16 cellular contexts compared by ENCODE assay signal in genomic region chr17:80218391-80218790, GRCh38. TPM values are rescaled to one million over a fixed set of nuclear protein-coding genes. Genes with fewer than 3 reads are reported as not detected.
A peak's percentile ranks its signal among the peaks of the same experiment; 100 is the strongest.
DNase-seq lines count a peak whose midpoint lies in the region; ATAC-seq and TF ChIP-seq lines count a peak whose summit lies in the region.
"Had no signal": no experiment of that assay in that cellular context is flagged by ENCODE, and none has a peak within 500 bp of the region (broad histone marks: within the 10 kb centered on the region; RNA-seq: fewer than 3 reads in every experiment).

No MANE protein-coding gene starts in this region.

- intact Hi-C loops in right cardiac atrium (cut with DNase I) (no loop called here), activated B cell treated with CpG ODN at 0.5 μM for 24 hours (cut with micrococcal nuclease) (loop anchor here (2.0 kb wide), 1 partner anchor 34 kb away; no protein-coding TSS in a partner anchor), sciatic nerve (cut with DNase I) (no loop called here)

- DNase-seq in right cardiac atrium (peak; percentile 8 to 45 (median 30)), right atrium auricular region (ENCODE audit: low spot score) (no peak), activated B cell treated with CpG ODN at 0.5 μM for 24 hours (no peak), mesothelial cell of epicardium (ENCODE audit: low spot score in 2 of 2, unreplicated experiment in 2 of 2) (no peak), iPS-NIHi7 (ENCODE audit: extremely low spot score) (no peak), cerebellar nuclear complex (lab: John Stamatoyannopoulos, UW) (no peak), sciatic nerve (ENCODE audit: low spot score) (no peak), substantia nigra (lab: John Stamatoyannopoulos, UW) (no peak)
- DNase-seq: effector CD4-positive, alpha-beta T cell; GDM1; GOT3; NCI-H1417 treated with DMSO at 0.1 percent for 48 hours had no signal

- POLR2A ChIA-PET in activated B cell treated with CpG ODN at 0.5 μM for 24 hours (lab: Charles Lee), result interaction anchor here (0.6 to 2.0 kb wide), 5 partner anchors 19 to 361 kb away, joined by 3 to 17 read pairs (median 6); no protein-coding TSS in a partner anchor

- H3K4me1 Mint-ChIP-seq in activated B cell treated with CpG ODN at 0.5 μM for 24 hours (peaks cover 21% of the 10 kb centered on the region), mesothelial cell of epicardium (peaks cover 16% of the 10 kb centered on the region)

- no peaks in the 10 kb centered on the region for H3K27me3 Mint-ChIP-seq in activated B cell treated with CpG ODN at 0.5 μM for 24 hours
- no peaks in the 10 kb centered on the region for H3K27me3 Mint-ChIP-seq in mesothelial cell of epicardium (ENCODE audit: low read depth)

- H3K36me3 Mint-ChIP-seq in activated B cell treated with CpG ODN at 0.5 μM for 24 hours (ENCODE audit: low read depth), result peaks cover 32% of the 10 kb centered on the region
- peaks cover 8% of the 10 kb centered on the region for H3K36me3 Mint-ChIP-seq in mesothelial cell of epicardium

- H3K9me3 Mint-ChIP-seq in activated B cell treated with CpG ODN at 0.5 μM for 24 hours (no peaks in the 10 kb centered on the region), mesothelial cell of epicardium (no peaks in the 10 kb centered on the region)

- CTCF ChIA-PET in activated B cell treated with CpG ODN at 0.5 μM for 24 hours (lab: Charles Lee), result interaction anchor here (2.8 kb wide), 1 partner anchor 22 kb away, joined by 10 read pairs; no protein-coding TSS in a partner anchor

- H3K9me3 ChIP-seq in right cardiac atrium (ENCODE audit: control insufficient read depth, low read length) (no peaks in the 10 kb centered on the region), right atrium auricular region (no peaks in the 10 kb centered on the region)
- H3K9me3 ChIP-seq: mucosa of descending colon had no signal

- WGBS in right cardiac atrium, result 94% methylated on average over 7 of the region's 7 CpGs

- H3K4me3 ChIP-seq in right cardiac atrium (ENCODE audit: low read length) (no peak overlapping the region), right atrium auricular region (no peak overlapping the region)
- H3K4me3 ChIP-seq: K562, mucosa of descending colon had no signal

- H3K27ac ChIP-seq in right cardiac atrium (ENCODE audit: low read length) (no peak overlapping the region), right atrium auricular region (no peak overlapping the region), substantia nigra (ENCODE audit: low read depth, low read length, poor library complexity, severe bottlenecking) (no peak overlapping the region)

- H3K4me3 Mint-ChIP-seq in activated B cell treated with CpG ODN at 0.5 μM for 24 hours, result peak overlapping the region; percentile 90
- peak overlapping the region; percentile 89 for H3K4me3 Mint-ChIP-seq in mesothelial cell of epicardium

- no peaks in the 10 kb centered on the region for H3K27me3 ChIP-seq in right cardiac atrium (ENCODE audit: control insufficient read depth, insufficient read depth)
- no peaks in the 10 kb centered on the region for H3K27me3 ChIP-seq in right atrium auricular region

- TF ChIP-seq CTCF in right atrium auricular region (IDR thresholded peaks at IDR 0.05) (no peak), activated B cell treated with CpG ODN at 0.5 μM for 24 hours (IDR thresholded peaks at IDR 0.05) (no peak), mesothelial cell of epicardium (IDR thresholded peaks at IDR 0.05; ENCODE audit: unreplicated experiment) (no peak)

- ATAC-seq in right cardiac atrium, result no peak
- no peak for ATAC-seq in activated B cell treated with CpG ODN at 0.5 μM for 24 hours (ENCODE audit: low read depth)
- ATAC-seq in sciatic nerve, result no peak
- ATAC-seq: K562, mucosa of descending colon had no signal

- H3K4me1 ChIP-seq in right cardiac atrium (ENCODE audit: control insufficient read depth, insufficient read depth, low read length) (no peaks in the 10 kb centered on the region), right atrium auricular region (peaks cover 0 to 21% of the 10 kb centered on the region in 2 donors)

- peaks cover 22% of the 10 kb centered on the region for H3K36me3 ChIP-seq in right atrium auricular region

- H3K27ac Mint-ChIP-seq in activated B cell treated with CpG ODN at 0.5 μM for 24 hours (no peak overlapping the region), mesothelial cell of epicardium (peak overlapping the region; percentile 91)

RNA-seq across cellular contexts. Expression of gene SGSH, which starts 1.7 kb away (rescaled TPM):
- total RNA-seq in right cardiac atrium (10 to 100 TPM; 16.6 to 23.4 (median 19.9) TPM), right atrium auricular region (10 to 100 TPM; 10.6 to 13.7 TPM), activated B cell treated with CpG ODN at 0.5 μM for 24 hours (38.8 and 41.3 TPM in 2 replicates), mesothelial cell of epicardium (49.6 to 57.0 TPM (median 53.7 TPM) in 3 replicates), sciatic nerve (46.8 TPM)
- 13.0 TPM for polyA plus RNA-seq in right cardiac atrium

RNA-seq across cellular contexts. Expression of gene SLC26A11, which starts 1.8 kb away (rescaled TPM):
- 1 to 10 TPM; 5.3 to 7.8 (median 6.8) TPM for total RNA-seq in right cardiac atrium
- 4.4 TPM for polyA plus RNA-seq in right cardiac atrium
- 1 to 10 TPM; 2.2 to 9.0 TPM for total RNA-seq in right atrium auricular region
- 7.5 and 8.4 TPM in 2 replicates for total RNA-seq in activated B cell treated with CpG ODN at 0.5 μM for 24 hours
- 32.5 to 41.2 TPM (median 36.3 TPM) in 3 replicates for total RNA-seq in mesothelial cell of epicardium
- 35.9 TPM for total RNA-seq in sciatic nerve

RNA-seq across cellular contexts. Expression of gene RNF213, which starts 42.3 kb away (rescaled TPM):
- total RNA-seq in right cardiac atrium (10 to 100 TPM; 36.3 to 49.7 (median 43.9) TPM), right atrium auricular region (10 to 100 TPM; 27.3 to 36.8 TPM), activated B cell treated with CpG ODN at 0.5 μM for 24 hours (203 and 228 TPM in 2 replicates), mesothelial cell of epicardium (62.6 to 76.7 TPM (median 63.4 TPM) in 3 replicates), sciatic nerve (178 TPM)
- 28.7 TPM for polyA plus RNA-seq in right cardiac atrium

RNA-seq across cellular contexts. Expression of gene CARD14, which starts 48.6 kb away (rescaled TPM):
- total RNA-seq in right cardiac atrium, result under 1 TPM in 2 of 4 donors, not detected in 2; 0.14 to 0.20 TPM
- polyA plus RNA-seq in right cardiac atrium, result 0.05 TPM
- total RNA-seq in right atrium auricular region, result not detected
- not detected in 2 replicates for total RNA-seq in activated B cell treated with CpG ODN at 0.5 μM for 24 hours
- 5.4 to 6.9 TPM (median 6.8 TPM) in 3 replicates for total RNA-seq in mesothelial cell of epicardium
- 0.49 TPM for total RNA-seq in sciatic nerve
- total RNA-seq: K562; OCI-LY7; T-helper 2 cell treated with Interferon-gamma antibody and Interleukin-4, amounts not matched to agents 100 ng/mL and 5 ng/mL, for 36 hours had no signal
- polyA plus RNA-seq: K562 had no signal

Comparison
In these comparisons a context has a peak if more than half of its experiments do, and no peak if none do; other contexts are left out.
1. DNase-seq: peak in right cardiac atrium (3 of 3); none in right atrium auricular region (single experiment), activated B cell treated with CpG ODN at 0.5 μM for 24 hours (single experiment), mesothelial cell of epicardium (0 of 2), iPS-NIHi7 (single experiment), cerebellar nuclear complex (0 of 2), sciatic nerve (single experiment) and substantia nigra (0 of 49).